8 cellular contexts compared by ENCODE assay signal in genomic region chr9:89179920-89180667, GRCh38. TPM values are rescaled to one million over a fixed set of nuclear protein-coding genes. Genes with fewer than 3 reads are reported as not detected.
DNase-seq lines count a peak whose midpoint lies in the region; ATAC-seq and TF ChIP-seq lines count a peak whose summit lies in the region.

No MANE protein-coding gene starts in this region.

- ATAC-seq in HG03108 (IDR thresholded peaks at IDR 0.05; ENCODE audit: unreplicated experiment) = no peak

- H3K27ac ChIP-seq in brain microvascular endothelial cell = peak overlapping the region; percentile 68

- intact Hi-C loops in posterior vena cava (cut with DNase I) = loop anchor here in 1 of 2 donors (10.0 kb wide), 1 partner anchor 155 kb away; no protein-coding TSS in a partner anchor

- TF ChIP-seq POLR2A in NB4 (IDR thresholded peaks at IDR 0.05; ENCODE audit: extremely low read depth, insufficient read length) = peak; percentile 79

- no peaks in the 10 kb centered on the region for H3K27me3 ChIP-seq in brain microvascular endothelial cell (replicated peaks)

- H3K36me3 ChIP-seq in brain microvascular endothelial cell (replicated peaks) = no peaks in the 10 kb centered on the region

- TF ChIP-seq CTCF in NB4 (IDR thresholded peaks at IDR 0.05; ENCODE audit: low read depth, low read length) = no peak
- TF ChIP-seq CTCF in brain microvascular endothelial cell (IDR thresholded peaks at IDR 0.05; ENCODE audit: low read depth, low read length, missing control alignments) = no peak

- in situ Hi-C loops in SK-MEL-5 (cut with HindIII; ENCODE audit: low pct_unique_long_range_greater_than_20kb, low sequenced_read_pairs) (no loop called here), brain microvascular endothelial cell (cut with HindIII; ENCODE audit: low pct_ligation_motif_present, low sequenced_read_pairs) (no loop called here)

- DNase-seq in GM03348 (ENCODE audit: low spot score) = peak; percentile 96
- peak; percentile 96 for DNase-seq in NB4 (ENCODE audit: low read depth)
- peak; percentile 82 for DNase-seq in SK-MEL-5 (ENCODE audit: low read depth, low spot score)
- peak; percentile 96 for DNase-seq in brain microvascular endothelial cell
- peak; percentile 82 to 89 for DNase-seq in hippocampal formation (lab: John Stamatoyannopoulos, UW)
- DNase-seq in posterior vena cava (ENCODE audit: low spot score) = peak; percentile 96
- DNase-seq in DMS114 treated with DMSO at 0.1 percent for 48 hours (lab: John Stamatoyannopoulos, UW; ENCODE audit: unreplicated experiment) = no peak

- H3K4me3 ChIP-seq in NB4 (ENCODE audit: low read depth, low read length) (peak overlapping the region; percentile 78), brain microvascular endothelial cell (ENCODE audit: low read depth, low read length) (peak overlapping the region; percentile 52)

RNA-seq across cellular contexts. Expression of gene SHC3, which starts 1.5 kb away (rescaled TPM):
- total RNA-seq in SK-MEL-5 (2014; rRNA removed; shearing (Covaris generic)) = 0.03 TPM in 1 of 2 replicates, not detected in the other
- polyA plus RNA-seq in SK-MEL-5 (2015; cell fraction: cytosol; rRNA removed) = not detected in 2 replicates
- polyA plus RNA-seq in SK-MEL-5 (2015; cell fraction: nucleus; rRNA removed) = not detected in 2 replicates
- 10 to 100 TPM in 1 of 2 donors, 1 to 10 TPM in 1; 6.4 to 12.2 TPM for total RNA-seq in posterior vena cava
